ENCODE assay signal across 8 cellular contexts in genomic region chr20:64077094-64077493, GRCh38. TPM values are rescaled to one million over a fixed set of nuclear protein-coding genes. Genes with fewer than 3 reads are reported as not detected.
DNase-seq lines count a peak whose midpoint lies in the region; ATAC-seq and TF ChIP-seq lines count a peak whose summit lies in the region.

No MANE protein-coding gene starts in this region.

- H3K9me3 Mint-ChIP-seq in IgD-negative memory B cell = no peaks in the 10 kb centered on the region
- H3K9me3 Mint-ChIP-seq in activated T-helper 17 cell treated with anti-CD3 and anti-CD28 coated beads, Interleukin-2, amount 50 U/mL, for 72 hours = no peaks in the 10 kb centered on the region
- no peaks in the 10 kb centered on the region for H3K9me3 Mint-ChIP-seq in memory B cell

- no peak overlapping the region for H3K4me2 ChIP-seq in hepatocyte

- no peaks in the 10 kb centered on the region for H3K9me2 ChIP-seq in hepatocyte (replicated peaks; ENCODE audit: insufficient read depth)

- H3K9me3 ChIP-seq in hepatocyte (ENCODE audit: low read depth) = no peaks in the 10 kb centered on the region

- H3K36me3 Mint-ChIP-seq in IgD-negative memory B cell = peaks cover 4% of the 10 kb centered on the region
- peaks cover 29% of the 10 kb centered on the region for H3K36me3 Mint-ChIP-seq in activated T-helper 17 cell treated with anti-CD3 and anti-CD28 coated beads, Interleukin-2, amount 50 U/mL, for 72 hours (ENCODE audit: low read depth)
- H3K36me3 Mint-ChIP-seq in memory B cell = peaks cover 11% of the 10 kb centered on the region

- H3K27ac ChIP-seq in hepatocyte = no peak overlapping the region

- DNase-seq in CMK (ENCODE audit: low read depth) = peak; percentile 79
- peak in 1 of 2 donors; percentile 52 for DNase-seq in memory B cell (ENCODE audit: low spot score in 2 of 2)
- no peak for DNase-seq in NCI-H146 (lab: John Stamatoyannopoulos, UW)
- no peak for DNase-seq in NCI-H1694 (lab: John Stamatoyannopoulos, UW)
- no peak for DNase-seq in hepatocyte (ENCODE audit: low spot score)

- no peak for TF ChIP-seq CTCF in hepatocyte (IDR thresholded peaks at IDR 0.05; ENCODE audit: poor library complexity)

- H3K4me3 ChIP-seq in hepatocyte = no peak overlapping the region

- no peaks in the 10 kb centered on the region for H4K20me1 ChIP-seq in hepatocyte (ENCODE audit: insufficient read depth, poor library complexity, severe bottlenecking)

- 97% methylated on average over 7 of the region's 8 CpGs for WGBS in hepatocyte (ENCODE audit: low lambda C conversion rate, missing lambda C conversion rate)

- no peaks in the 10 kb centered on the region for H3K79me2 ChIP-seq in hepatocyte

- H3K4me3 Mint-ChIP-seq in IgD-negative memory B cell = peak overlapping the region; percentile 90 to 97 (median 94)
- H3K4me3 Mint-ChIP-seq in activated T-helper 17 cell treated with anti-CD3 and anti-CD28 coated beads, Interleukin-2, amount 50 U/mL, for 72 hours = peak overlapping the region; percentile 91
- H3K4me3 Mint-ChIP-seq in memory B cell = peak overlapping the region; percentile 96

- no peak overlapping the region for H2AFZ ChIP-seq in hepatocyte

- H3K4me1 Mint-ChIP-seq in IgD-negative memory B cell = peaks cover 8 to 12% (median 11%) of the 10 kb centered on the region in 3 donors
- no peaks in the 10 kb centered on the region for H3K4me1 Mint-ChIP-seq in activated T-helper 17 cell treated with anti-CD3 and anti-CD28 coated beads, Interleukin-2, amount 50 U/mL, for 72 hours
- peaks cover 30% of the 10 kb centered on the region for H3K4me1 Mint-ChIP-seq in memory B cell

- peak; percentile 28 for ATAC-seq in activated T-helper 17 cell treated with anti-CD3 and anti-CD28 coated beads, Interleukin-2, amount 50 U/mL, for 72 hours (replicated peaks)
- peak; percentile 14 for ATAC-seq in memory B cell (ENCODE audit: low read depth)
- ATAC-seq in GM19467 (IDR thresholded peaks at IDR 0.05; ENCODE audit: unreplicated experiment) = no peak

- H3K27me3 ChIP-seq in hepatocyte = peaks cover 5% of the 10 kb centered on the region

- H3K27me3 Mint-ChIP-seq in IgD-negative memory B cell (no peaks in the 10 kb centered on the region), memory B cell (no peaks in the 10 kb centered on the region)
- no peaks in the 10 kb centered on the region for H3K27me3 Mint-ChIP-seq in activated T-helper 17 cell treated with anti-CD3 and anti-CD28 coated beads, Interleukin-2, amount 50 U/mL, for 72 hours

- H3K36me3 ChIP-seq in hepatocyte (replicated peaks; ENCODE audit: insufficient read depth, low read depth) = no peaks in the 10 kb centered on the region

- H3K27ac Mint-ChIP-seq in IgD-negative memory B cell = peak overlapping the region; percentile 61 to 96 (median 96)
- H3K27ac Mint-ChIP-seq in activated T-helper 17 cell treated with anti-CD3 and anti-CD28 coated beads, Interleukin-2, amount 50 U/mL, for 72 hours = peak overlapping the region; percentile 87
- peak overlapping the region; percentile 73 for H3K27ac Mint-ChIP-seq in memory B cell

- H3K4me1 ChIP-seq in hepatocyte (ENCODE audit: insufficient read depth) = peaks cover 9% of the 10 kb centered on the region

RNA-seq across cellular contexts. Expression of gene RGS19, which starts 2.2 kb away (rescaled TPM):
- polyA plus RNA-seq in IgD-negative memory B cell (202 TPM), hepatocyte (10.9 and 13.5 TPM in 2 replicates)
- total RNA-seq in activated T-helper 17 cell treated with anti-CD3 and anti-CD28 coated beads, Interleukin-2, amount 50 U/mL, for 72 hours = 10 to 100 TPM; 38.6 to 49.4 TPM
- total RNA-seq in hepatocyte = 8.1 and 8.8 TPM in 2 replicates

RNA-seq across cellular contexts. Expression of gene OPRL1, which starts 2.8 kb away (rescaled TPM):
- polyA plus RNA-seq in IgD-negative memory B cell = 3.7 TPM
- total RNA-seq in activated T-helper 17 cell treated with anti-CD3 and anti-CD28 coated beads, Interleukin-2, amount 50 U/mL, for 72 hours = under 1 TPM; 0.48 to 0.56 TPM
- total RNA-seq in hepatocyte = 1.1 and 1.5 TPM in 2 replicates
- 0.50 and 0.90 TPM in 2 replicates for polyA plus RNA-seq in hepatocyte

RNA-seq across cellular contexts. Expression of gene LKAAEAR1, which starts 7.1 kb away (rescaled TPM):
- 0.83 TPM for polyA plus RNA-seq in IgD-negative memory B cell
- total RNA-seq in activated T-helper 17 cell treated with anti-CD3 and anti-CD28 coated beads, Interleukin-2, amount 50 U/mL, for 72 hours = under 1 TPM in 1 of 2 donors, not detected in 1; 0.71 TPM
- not detected in 2 replicates for total RNA-seq in hepatocyte
- polyA plus RNA-seq in hepatocyte = 0.91 and 1.2 TPM in 2 replicates

RNA-seq across cellular contexts. Expression of gene TCEA2, which starts 14.1 kb away (rescaled TPM):
- polyA plus RNA-seq in IgD-negative memory B cell (41.3 TPM), hepatocyte (74.2 and 80.0 TPM in 2 replicates)
- 10 to 100 TPM; 52.0 to 79.9 TPM for total RNA-seq in activated T-helper 17 cell treated with anti-CD3 and anti-CD28 coated beads, Interleukin-2, amount 50 U/mL, for 72 hours
- 23.8 and 26.0 TPM in 2 replicates for total RNA-seq in hepatocyte

RNA-seq across cellular contexts. Expression of gene SOX18, which starts 27.7 kb away (rescaled TPM):
- polyA plus RNA-seq in IgD-negative memory B cell (not detected), hepatocyte (1.9 and 2.0 TPM in 2 replicates)
- total RNA-seq in activated T-helper 17 cell treated with anti-CD3 and anti-CD28 coated beads, Interleukin-2, amount 50 U/mL, for 72 hours = under 1 TPM; 0.13 to 0.22 TPM
- not detected in 2 replicates for total RNA-seq in hepatocyte
